ENCODE assay signal across 24 cellular contexts in the genomic region with DNA sequence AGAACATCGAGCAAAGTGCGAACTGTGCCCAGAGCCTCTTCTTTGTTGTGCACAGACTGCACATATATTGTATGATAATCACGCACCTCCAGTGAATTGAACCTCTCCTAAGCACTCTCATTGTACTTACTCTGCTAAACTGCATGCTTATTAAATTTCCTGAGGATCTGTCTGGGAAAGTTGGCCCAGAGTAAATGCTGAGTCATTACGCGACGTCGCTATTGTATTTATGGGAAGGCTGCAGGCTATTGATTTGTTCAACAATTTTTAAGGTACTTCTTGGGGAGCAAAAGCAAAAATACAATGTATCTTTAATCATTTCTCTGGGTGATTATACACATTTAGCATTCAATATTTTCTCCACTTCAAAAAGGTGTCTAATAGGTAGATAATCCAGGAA.
DNase-seq lines count a peak whose midpoint lies in the region; ATAC-seq, FAIRE-seq and TF ChIP-seq lines count a peak whose summit lies in the region.
"Had no signal": no experiment of that assay in that cellular context is flagged by ENCODE, and none has a peak within 500 bp of the region (broad histone marks: within the 10 kb centered on the region; RNA-seq: fewer than 3 reads in every experiment).

No MANE protein-coding gene starts in this region.

- H3K4me1 Mint-ChIP-seq in astrocyte (ENCODE audit: low read depth, unreplicated experiment) (peaks cover 3% of the 10 kb centered on the region), osteocyte (ENCODE audit: unreplicated experiment) (peaks cover 5% of the 10 kb centered on the region), natural killer cell (no peaks in the 10 kb centered on the region)
- H3K4me1 Mint-ChIP-seq in activated T-cell treated with anti-CD3 and anti-CD28 coated beads, Interleukin-2, amount 50 U/mL, for 72 hours (ENCODE audit: low read depth), result no peaks in the 10 kb centered on the region
- H3K4me1 Mint-ChIP-seq: activated naive CD4-positive, alpha-beta T cell treated with anti-CD3 and anti-CD28 coated beads, Interleukin-2, amount 50 U/mL, for 24 hours; mesothelial cell of epicardium; nephron; stimulated activated effector memory CD8-positive, alpha-beta T cell treated with anti-CD3 and anti-CD28 coated beads, Interleukin-12 subunit alpha, Interleukin-12 subunit beta, amount 100 ng/mL, for 72 hours; T-cell had no signal

- intact Hi-C loops in natural killer cell (cut with micrococcal nuclease), result no loop called here

- TF ChIP-seq CTCF in astrocyte (IDR thresholded peaks at IDR 0.05; ENCODE audit: insufficient read depth, low read depth, low read length), result no peak
- no peak for TF ChIP-seq CTCF in foreskin keratinocyte (conservative IDR thresholded peaks at IDR 0.05)
- no peak for TF ChIP-seq CTCF in osteocyte (IDR thresholded peaks at IDR 0.05)
- no peak for TF ChIP-seq CTCF in natural killer cell (IDR thresholded peaks at IDR 0.05)

- H2AFZ ChIP-seq in astrocyte (ENCODE audit: low read depth, low read length), result peak overlapping the region; percentile 42

- no peak overlapping the region for H3K9ac ChIP-seq in astrocyte (ENCODE audit: low read length)

- H3K79me2 ChIP-seq in astrocyte (ENCODE audit: insufficient read depth, low read length), result no peaks in the 10 kb centered on the region

- no peak for FAIRE-seq in astrocyte (lab: Jason Lieb, UNC)
- FAIRE-seq: A204.1 had no signal

- peaks cover 2% of the 10 kb centered on the region for H3K9me3 Mint-ChIP-seq in astrocyte (ENCODE audit: unreplicated experiment)
- peaks cover 9% of the 10 kb centered on the region for H3K9me3 Mint-ChIP-seq in osteocyte (ENCODE audit: unreplicated experiment)
- peaks cover 0 to 6% of the 10 kb centered on the region in 2 donors for H3K9me3 Mint-ChIP-seq in activated T-cell treated with anti-CD3 and anti-CD28 coated beads, Interleukin-2, amount 50 U/mL, for 72 hours
- H3K9me3 Mint-ChIP-seq in natural killer cell, result peaks cover 12 to 15% of the 10 kb centered on the region in 2 donors
- H3K9me3 Mint-ChIP-seq: activated naive CD4-positive, alpha-beta T cell treated with anti-CD3 and anti-CD28 coated beads, Interleukin-2, amount 50 U/mL, for 24 hours had no signal

- DNase-seq in NCI-H1417 (lab: John Stamatoyannopoulos, UW) (peak in 2 of 3 experiments; percentile 18 to 67), NCI-H1417 treated with DMSO at 0.1 percent for 48 hours (lab: John Stamatoyannopoulos, UW) (no peak), NCI-H2107 (lab: John Stamatoyannopoulos, UW) (peak; percentile 24), astrocyte (ENCODE audit: low read depth) (peak; percentile 25), foreskin keratinocyte (no peak), osteocyte (ENCODE audit: extremely low spot score, unreplicated experiment) (no peak), natural killer cell (no peak)
- DNase-seq in activated T-cell treated with anti-CD3 and anti-CD28 coated beads, Interleukin-2, amount 50 U/mL, for 72 hours, result no peak
- DNase-seq: aorta; effector memory CD4-positive, alpha-beta T cell; heart right ventricle; NCI-H1694 treated with DMSO at 0.1 percent for 48 hours; NCI-H510A treated with DMSO at 0.1 percent for 48 hours; posterior cingulate gyrus; T-cell had no signal

- H3K4me3 Mint-ChIP-seq in astrocyte (ENCODE audit: unreplicated experiment) (no peak overlapping the region), osteocyte (ENCODE audit: unreplicated experiment) (no peak overlapping the region), natural killer cell (no peak overlapping the region)
- no peak overlapping the region for H3K4me3 Mint-ChIP-seq in activated T-cell treated with anti-CD3 and anti-CD28 coated beads, Interleukin-2, amount 50 U/mL, for 72 hours
- H3K4me3 Mint-ChIP-seq: activated naive CD4-positive, alpha-beta T cell treated with anti-CD3 and anti-CD28 coated beads, Interleukin-2, amount 50 U/mL, for 24 hours; mesothelial cell of epicardium; nephron; stimulated activated effector memory CD8-positive, alpha-beta T cell treated with anti-CD3 and anti-CD28 coated beads, Interleukin-12 subunit alpha, Interleukin-12 subunit beta, amount 100 ng/mL, for 72 hours; T-cell had no signal

- H3K36me3 ChIP-seq in astrocyte (ENCODE audit: insufficient read depth, low read length), result no peaks in the 10 kb centered on the region
- H3K36me3 ChIP-seq: heart right ventricle, thoracic aorta had no signal

- H3K27me3 ChIP-seq in astrocyte (ENCODE audit: insufficient read depth, low read length), result no peaks in the 10 kb centered on the region
- no peaks in the 10 kb centered on the region for H3K27me3 ChIP-seq in foreskin keratinocyte
- H3K27me3 ChIP-seq: heart right ventricle had no signal

- no peak overlapping the region for H3K4me2 ChIP-seq in astrocyte (ENCODE audit: low read length)

- no peaks in the 10 kb centered on the region for H3K36me3 Mint-ChIP-seq in astrocyte (ENCODE audit: low read depth, unreplicated experiment)
- H3K36me3 Mint-ChIP-seq in osteocyte (ENCODE audit: unreplicated experiment), result no peaks in the 10 kb centered on the region
- no peaks in the 10 kb centered on the region for H3K36me3 Mint-ChIP-seq in activated T-cell treated with anti-CD3 and anti-CD28 coated beads, Interleukin-2, amount 50 U/mL, for 72 hours (ENCODE audit: insufficient read depth in 2 of 2)
- H3K36me3 Mint-ChIP-seq in natural killer cell, result no peaks in the 10 kb centered on the region
- H3K36me3 Mint-ChIP-seq: activated naive CD4-positive, alpha-beta T cell treated with anti-CD3 and anti-CD28 coated beads, Interleukin-2, amount 50 U/mL, for 24 hours; mesothelial cell of epicardium; stimulated activated effector memory CD8-positive, alpha-beta T cell treated with anti-CD3 and anti-CD28 coated beads, Interleukin-12 subunit alpha, Interleukin-12 subunit beta, amount 100 ng/mL, for 72 hours; T-cell had no signal

- H3K27ac ChIP-seq in astrocyte (ENCODE audit: low read depth, low read length) (no peak overlapping the region), foreskin keratinocyte (no peak overlapping the region)
- H3K27ac ChIP-seq: C4-2B, heart right ventricle, thoracic aorta had no signal

- no peaks in the 10 kb centered on the region for H4K20me1 ChIP-seq in astrocyte (ENCODE audit: insufficient read depth, low read length)

- peak; percentile 29 for ATAC-seq in foreskin keratinocyte
- no peak for ATAC-seq in activated T-cell treated with anti-CD3 and anti-CD28 coated beads, Interleukin-2, amount 50 U/mL, for 72 hours (replicated peaks in 1 of 2)
- ATAC-seq in natural killer cell, result no peak
- ATAC-seq: HCT116; heart right ventricle; left lobe of liver; stimulated activated effector memory CD8-positive, alpha-beta T cell treated with anti-CD3 and anti-CD28 coated beads, Interleukin-12 subunit alpha, Interleukin-12 subunit beta, amount 100 ng/mL, for 72 hours; T-cell had no signal

- H3K27me3 Mint-ChIP-seq in astrocyte (ENCODE audit: low read depth, unreplicated experiment) (no peaks in the 10 kb centered on the region), osteocyte (ENCODE audit: unreplicated experiment) (no peaks in the 10 kb centered on the region), natural killer cell (ENCODE audit: low read depth in 2 of 2) (no peaks in the 10 kb centered on the region)
- no peaks in the 10 kb centered on the region for H3K27me3 Mint-ChIP-seq in activated T-cell treated with anti-CD3 and anti-CD28 coated beads, Interleukin-2, amount 50 U/mL, for 72 hours (ENCODE audit: low read depth)
- H3K27me3 Mint-ChIP-seq: activated naive CD4-positive, alpha-beta T cell treated with anti-CD3 and anti-CD28 coated beads, Interleukin-2, amount 50 U/mL, for 24 hours; T-cell had no signal

- H3K9me3 ChIP-seq in astrocyte (ENCODE audit: insufficient read depth, low read depth, low read length), result no peaks in the 10 kb centered on the region
- H3K9me3 ChIP-seq: thoracic aorta had no signal

- no peak overlapping the region for H3K27ac Mint-ChIP-seq in astrocyte (ENCODE audit: unreplicated experiment)
- H3K27ac Mint-ChIP-seq in osteocyte (ENCODE audit: unreplicated experiment), result no peak overlapping the region
- no peak overlapping the region for H3K27ac Mint-ChIP-seq in activated T-cell treated with anti-CD3 and anti-CD28 coated beads, Interleukin-2, amount 50 U/mL, for 72 hours
- no peak overlapping the region for H3K27ac Mint-ChIP-seq in natural killer cell
- H3K27ac Mint-ChIP-seq: activated naive CD4-positive, alpha-beta T cell treated with anti-CD3 and anti-CD28 coated beads, Interleukin-2, amount 50 U/mL, for 24 hours; mesothelial cell of epicardium; nephron; stimulated activated effector memory CD8-positive, alpha-beta T cell treated with anti-CD3 and anti-CD28 coated beads, Interleukin-12 subunit alpha, Interleukin-12 subunit beta, amount 100 ng/mL, for 72 hours; T-cell had no signal

- H3K4me1 ChIP-seq in astrocyte (ENCODE audit: insufficient read depth, low read length), result no peaks in the 10 kb centered on the region
- no peaks in the 10 kb centered on the region for H3K4me1 ChIP-seq in foreskin keratinocyte
- H3K4me1 ChIP-seq: heart right ventricle had no signal

- H3K4me3 ChIP-seq in astrocyte (ENCODE audit: insufficient read depth, low read depth, low read length), result no peak overlapping the region
- H3K4me3 ChIP-seq: heart right ventricle, thoracic aorta had no signal

Comparison
In these comparisons a context has a peak if more than half of its experiments do, and no peak if none do; other contexts are left out.
1. DNase-seq: peak in NCI-H1417 (2 of 3), NCI-H2107 (single experiment) and astrocyte (single experiment); none in NCI-H1417 treated with DMSO at 0.1 percent for 48 hours (single experiment), foreskin keratinocyte (0 of 2), osteocyte (single experiment), activated T-cell treated with anti-CD3 and anti-CD28 coated beads, Interleukin-2, amount 50 U/mL, for 72 hours (0 of 2) and natural killer cell (single experiment).